Comparison of ENCODE assay signal across 1 cellular context in the genomic region with DNA sequence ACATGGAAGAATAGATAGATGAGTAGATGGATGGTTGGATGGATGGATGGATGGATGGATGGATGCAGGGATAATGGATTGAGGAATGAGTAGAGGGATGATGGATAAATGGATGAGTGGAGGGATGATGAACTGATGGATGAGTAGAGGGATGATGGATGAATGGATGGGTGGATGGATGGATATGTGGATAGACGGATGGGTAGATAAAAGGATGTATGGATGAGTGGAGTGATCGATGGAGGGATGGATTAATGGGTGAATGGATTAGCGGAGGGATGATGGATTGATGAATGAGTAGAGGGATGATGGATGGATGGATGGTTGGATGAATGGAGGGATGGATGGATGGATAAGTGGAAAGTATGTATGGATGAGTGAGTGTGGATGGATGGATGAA.
TF ChIP-seq lines count a peak whose summit lies in the region.

No MANE protein-coding gene starts in this region.

TF ChIP-seq in H1, 55 proteins besides CTCF, POLR2A, EP300 and RAD21:
- TF ChIP-seq BCL11A (IDR thresholded peaks at IDR 0.05; ENCODE audit: low read depth in 2 of 2, low read length in 2 of 2) = no peak
- no peak for TF ChIP-seq CTBP2 (IDR thresholded peaks at IDR 0.05; ENCODE audit: borderline replicate concordance, insufficient read depth, insufficient read length, low read length)
- no peak for TF ChIP-seq KDM4A (IDR thresholded peaks at IDR 0.05; ENCODE audit: low read depth, low read length, severe bottlenecking)
- no peak for TF ChIP-seq SIN3A (conservative IDR thresholded peaks at IDR 0.05 in 1 of 2, IDR thresholded peaks at IDR 0.05 in 1 of 2; ENCODE audit: low read depth in 1 of 2, low read length in 2 of 2)
- TF ChIP-seq TBP (IDR thresholded peaks at IDR 0.05; ENCODE audit: low read depth, low read length) = no peak
- no peak for TF ChIP-seq SRF (IDR thresholded peaks at IDR 0.05; ENCODE audit: low read depth, low read length)
